In genomic region chr6:97958143-97958542, GRCh38 we compare ENCODE assay signal across 15 cellular contexts.
DNase-seq lines count a peak whose midpoint lies in the region; ATAC-seq and TF ChIP-seq lines count a peak whose summit lies in the region.
"Had no signal": no experiment of that assay in that cellular context is flagged by ENCODE, and none has a peak within 500 bp of the region (broad histone marks: within the 10 kb centered on the region; RNA-seq: fewer than 3 reads in every experiment).

No MANE protein-coding gene starts in this region.

- intact Hi-C loops in mucosa of descending colon (cut with DNase I, micrococcal nuclease): no loop called here

- peak; percentile 100 for ATAC-seq in RWPE2 (ENCODE audit: low read depth)
- peak; percentile 85 for ATAC-seq in esophagus mucosa
- ATAC-seq in mucosa of descending colon: no peak
- ATAC-seq in HG03469 (IDR thresholded peaks at IDR 0.05; ENCODE audit: unreplicated experiment): no peak
- no peak for ATAC-seq in HG03159 (IDR thresholded peaks at IDR 0.05; ENCODE audit: unreplicated experiment)
- ATAC-seq: stimulated activated naive CD8-positive, alpha-beta T cell treated with anti-CD3 and anti-CD28 coated beads, Interleukin-15, Interleukin-2, amounts not matched to agents 100 U/mL and 50 U/mL, for 24 hours had no signal

- TF ChIP-seq CTCF in RWPE2 (IDR thresholded peaks at IDR 0.05; ENCODE audit: poor library complexity, severe bottlenecking) (peak; percentile 46), mucosa of descending colon (IDR thresholded peaks at IDR 0.05) (no peak)

- H3K9me3 ChIP-seq in RWPE2 (ENCODE audit: severe bottlenecking): no peaks in the 10 kb centered on the region
- no peaks in the 10 kb centered on the region for H3K9me3 ChIP-seq in mucosa of descending colon
- H3K9me3 ChIP-seq: BLaER1 had no signal

- H3K36me3 ChIP-seq in RWPE2 (ENCODE audit: low read depth): no peaks in the 10 kb centered on the region
- H3K36me3 ChIP-seq in mucosa of descending colon (ENCODE audit: low read depth): no peaks in the 10 kb centered on the region
- H3K36me3 ChIP-seq: BLaER1, WERI-Rb-1 had no signal

- H3K4me1 ChIP-seq in RWPE2 (ENCODE audit: insufficient read depth, poor library complexity, severe bottlenecking) (peaks cover 9% of the 10 kb centered on the region), mucosa of descending colon (ENCODE audit: low read depth) (no peaks in the 10 kb centered on the region)
- H3K4me1 ChIP-seq: BLaER1 had no signal

- H3K4me3 ChIP-seq in RWPE2 (ENCODE audit: severe bottlenecking): no peak overlapping the region
- no peak overlapping the region for H3K4me3 ChIP-seq in mucosa of descending colon
- H3K4me3 ChIP-seq: BLaER1 had no signal

- no peak overlapping the region for H3K27ac ChIP-seq in RWPE2 (ENCODE audit: poor library complexity, severe bottlenecking)
- H3K27ac ChIP-seq: BLaER1, WERI-Rb-1 had no signal

- DNase-seq in ELF-1 (ENCODE audit: low read depth, low spot score) (peak; percentile 83), RWPE2 (ENCODE audit: low spot score) (peak; percentile 81), mucosa of descending colon (peak in 2 of 3 donors; percentile 12 to 34), NCI-H1105 (lab: John Stamatoyannopoulos, UW) (no peak)
- no peak for DNase-seq in stimulated activated CD4-positive, alpha-beta T cell treated with anti-CD3 and anti-CD28 coated beads, Interleukin-4, amount 100 ng/mL, for 4 hours
- DNase-seq: activated naive CD4-positive, alpha-beta T cell treated with anti-CD3 and anti-CD28 coated beads, Interleukin-2, amount 10 ng/mL, durations not matched to agents 7 days and 5 days; HFFc6; NCI-H1417; NCI-H526; stimulated activated naive CD8-positive, alpha-beta T cell treated with anti-CD3 and anti-CD28 coated beads, Interleukin-15, Interleukin-2, amounts not matched to agents 100 U/mL and 50 U/mL, for 24 hours; WERI-Rb-1 had no signal

- H3K27me3 ChIP-seq in RWPE2 (ENCODE audit: insufficient read depth, poor library complexity, severe bottlenecking): no peaks in the 10 kb centered on the region
- H3K27me3 ChIP-seq: BLaER1 had no signal

Comparison
In these comparisons a context has a peak if more than half of its experiments do, and no peak if none do; other contexts are left out.
1. DNase-seq: peak in ELF-1 (single experiment), RWPE2 (single experiment) and mucosa of descending colon (2 of 3); none in NCI-H1105 (single experiment) and stimulated activated CD4-positive, alpha-beta T cell treated with anti-CD3 and anti-CD28 coated beads, Interleukin-4, amount 100 ng/mL, for 4 hours (0 of 2).
2. ATAC-seq: peak in RWPE2 (single experiment) and esophagus mucosa (single experiment); none in mucosa of descending colon (single experiment), HG03469 (single experiment) and HG03159 (single experiment).